In the genomic region with DNA sequence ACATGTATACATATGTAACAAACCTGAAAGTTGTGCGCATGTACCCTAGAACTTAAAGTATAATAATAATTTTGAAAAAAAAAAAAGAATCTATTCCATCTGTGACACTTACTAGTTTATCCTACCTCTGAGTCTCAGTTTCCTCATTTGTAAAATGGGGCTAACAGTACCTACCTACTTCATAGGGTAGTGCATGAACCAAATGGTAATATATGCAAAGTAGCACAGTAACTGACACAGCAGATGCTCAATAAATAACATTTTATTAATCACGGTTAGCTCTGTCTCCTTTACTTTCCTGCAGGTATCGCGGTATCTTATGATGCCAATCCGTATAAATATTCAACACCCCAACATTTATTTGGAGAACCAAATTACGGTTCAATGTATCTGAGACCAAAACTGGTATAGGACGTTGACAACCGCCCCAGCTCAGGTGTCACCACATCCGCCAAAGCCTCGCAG, we compare ENCODE assay signal across 8 cellular contexts. TPM values are rescaled to one million over a fixed set of nuclear protein-coding genes. Genes with fewer than 3 reads are reported as not detected.
DNase-seq lines count a peak whose midpoint lies in the region; ATAC-seq and TF ChIP-seq lines count a peak whose summit lies in the region.

No MANE protein-coding gene starts in this region.

- peak overlapping the region; percentile 78 for H3K4me3 ChIP-seq in mucosa of stomach (ENCODE audit: low read length)

- no peaks in the 10 kb centered on the region for H3K9me3 ChIP-seq in mucosa of stomach (ENCODE audit: control insufficient read depth, low read length)

- no peak for TF ChIP-seq CTCF in brain (conservative IDR thresholded peaks at IDR 0.05)

- peaks cover 28% of the 10 kb centered on the region for H3K4me1 Mint-ChIP-seq in T-helper 1 cell treated with Interleukin-12 subunit alpha and Interleukin-12 subunit beta and Interleukin-4 antibody, amounts not matched to agents 30 μg/mL and 1 μg/mL, for 36 hours (ENCODE audit: low read depth)
- peaks cover 50% of the 10 kb centered on the region for H3K4me1 Mint-ChIP-seq in brain

- H3K27me3 Mint-ChIP-seq in T-helper 1 cell treated with Interleukin-12 subunit alpha and Interleukin-12 subunit beta and Interleukin-4 antibody, amounts not matched to agents 30 μg/mL and 1 μg/mL, for 36 hours (ENCODE audit: low read depth): peaks cover 9% of the 10 kb centered on the region
- peaks cover 21% of the 10 kb centered on the region for H3K27me3 Mint-ChIP-seq in brain

- no peaks in the 10 kb centered on the region for H3K9me3 Mint-ChIP-seq in T-helper 1 cell treated with Interleukin-12 subunit alpha and Interleukin-12 subunit beta and Interleukin-4 antibody, amounts not matched to agents 30 μg/mL and 1 μg/mL, for 36 hours
- H3K9me3 Mint-ChIP-seq in brain: peaks cover 0 to 4% (median 0%) of the 10 kb centered on the region in 5 experiments

- DNase-seq in T-helper 1 cell (no peak), HUDEP-2 (lab: John Stamatoyannopoulos, UW; ENCODE audit: unreplicated experiment in 76 of 76) (no peak)
- DNase-seq in stimulated activated CD4-positive, alpha-beta T cell treated with anti-CD3 and anti-CD28 coated beads, Interleukin-15, amount 100 ng/mL, for 24 hours: no peak
- DNase-seq in central memory CD4-positive, alpha-beta T cell: no peak

- peak overlapping the region; percentile 86 for H3K4me3 Mint-ChIP-seq in T-helper 1 cell treated with Interleukin-12 subunit alpha and Interleukin-12 subunit beta and Interleukin-4 antibody, amounts not matched to agents 30 μg/mL and 1 μg/mL, for 36 hours
- peak overlapping the region; percentile 87 to 98 (median 91) for H3K4me3 Mint-ChIP-seq in brain

- H3K27ac Mint-ChIP-seq in T-helper 1 cell treated with Interleukin-12 subunit alpha and Interleukin-12 subunit beta and Interleukin-4 antibody, amounts not matched to agents 30 μg/mL and 1 μg/mL, for 36 hours: peak overlapping the region; percentile 93
- peak overlapping the region; percentile 98 to 100 (median 99) for H3K27ac Mint-ChIP-seq in brain

- H3K36me3 ChIP-seq in mucosa of stomach (ENCODE audit: control insufficient read depth, insufficient read depth, low read length): no peaks in the 10 kb centered on the region

- peaks cover 18% of the 10 kb centered on the region for H3K36me3 Mint-ChIP-seq in T-helper 1 cell treated with Interleukin-12 subunit alpha and Interleukin-12 subunit beta and Interleukin-4 antibody, amounts not matched to agents 30 μg/mL and 1 μg/mL, for 36 hours (ENCODE audit: low read depth)
- H3K36me3 Mint-ChIP-seq in brain: peaks cover 25% of the 10 kb centered on the region

- peaks cover 11% of the 10 kb centered on the region for H3K4me1 ChIP-seq in mucosa of stomach (ENCODE audit: control insufficient read depth, insufficient read depth, low read length)

- H3K9ac ChIP-seq in mucosa of stomach (ENCODE audit: low read length): peak overlapping the region; percentile 83

- H3K27me3 ChIP-seq in mucosa of stomach (ENCODE audit: control insufficient read depth, insufficient read depth, low read length): no peaks in the 10 kb centered on the region

- peak; percentile 46 for ATAC-seq in HG03565 (IDR thresholded peaks at IDR 0.05; ENCODE audit: unreplicated experiment)

RNA-seq across cellular contexts. Expression of gene TMED10, which starts 0.7 kb away (rescaled TPM):
- 227 TPM for polyA plus RNA-seq in brain (ENCODE audit: insufficient read depth, low read depth, low replicate concordance)

RNA-seq across cellular contexts. Expression of gene NEK9, which starts 48.9 kb away (rescaled TPM):
- 37.7 TPM for polyA plus RNA-seq in brain (ENCODE audit: insufficient read depth, low read depth, low replicate concordance)
